ENCODE assay signal across 9 cellular contexts in the genomic region with DNA sequence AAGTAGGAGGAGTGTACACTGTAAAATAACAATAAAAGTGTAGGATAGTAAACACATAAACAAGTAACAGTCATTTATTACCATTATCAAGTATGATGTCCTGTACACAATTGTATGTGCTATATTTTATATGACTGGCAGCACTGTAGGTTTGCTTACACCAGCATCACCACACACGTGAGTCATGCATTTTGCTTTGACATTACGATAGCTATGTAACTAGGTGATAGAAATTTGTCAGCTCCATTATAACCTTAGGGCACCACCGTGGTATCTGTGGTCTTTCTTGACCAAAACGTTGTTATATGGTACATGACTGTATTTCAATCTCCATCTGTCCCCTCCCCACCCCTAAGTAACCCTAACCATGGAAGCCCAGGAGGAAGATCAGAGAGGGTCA. TPM values are rescaled to one million over a fixed set of nuclear protein-coding genes. Genes with fewer than 3 reads are reported as not detected.
DNase-seq lines count a peak whose midpoint lies in the region; ATAC-seq and TF ChIP-seq lines count a peak whose summit lies in the region.
"Had no signal": no experiment of that assay in that cellular context is flagged by ENCODE, and none has a peak within 500 bp of the region (broad histone marks: within the 10 kb centered on the region; RNA-seq: fewer than 3 reads in every experiment).

No MANE protein-coding gene starts in this region.

- intact Hi-C loops in CD14-positive monocyte (cut with micrococcal nuclease), result no loop called here

- H3K27ac Mint-ChIP-seq in brain (peak overlapping the region; percentile 49 to 95 (median 80)), CD14-positive monocyte (peak overlapping the region in 2 of 7 donors; percentile 84 to 90)

- peaks cover 26% of the 10 kb centered on the region for H3K27me3 Mint-ChIP-seq in brain
- H3K27me3 Mint-ChIP-seq in CD14-positive monocyte (ENCODE audit: low read depth in 3 of 3), result peaks cover 7 to 16% (median 16%) of the 10 kb centered on the region in 3 donors

- H3K9me3 Mint-ChIP-seq in brain (no peaks in the 10 kb centered on the region), CD14-positive monocyte (no peaks in the 10 kb centered on the region)

- H3K36me3 ChIP-seq in HUES64 (ENCODE audit: insufficient read depth, low read length), result no peaks in the 10 kb centered on the region; the same call in 1 of the 2 replicates
- H3K36me3 ChIP-seq in muscle layer of duodenum (ENCODE audit: control insufficient read depth in 1 of 2, insufficient read depth in 2 of 2, low read length in 2 of 2), result peaks cover 0 to 10% of the 10 kb centered on the region in 2 donors

- H3K27ac ChIP-seq in HUES64 (ENCODE audit: low read depth, low read length) (no peak overlapping the region), muscle layer of duodenum (ENCODE audit: low read length) (no peak overlapping the region)

- H3K9me3 ChIP-seq in HUES64 (ENCODE audit: insufficient read depth, low read depth, low read length) (no peaks in the 10 kb centered on the region), muscle layer of duodenum (ENCODE audit: control insufficient read depth in 1 of 2, low read length in 2 of 2) (no peaks in the 10 kb centered on the region)

- TF ChIP-seq CTCF in AG09309 (IDR thresholded peaks at IDR 0.05; ENCODE audit: control insufficient read depth, insufficient read depth, low read depth, low read length, missing control alignments) (no peak), brain (conservative IDR thresholded peaks at IDR 0.05) (no peak), CD14-positive monocyte (IDR thresholded peaks at IDR 0.05) (no peak)

- H3K4me1 Mint-ChIP-seq in brain (peaks cover 14% of the 10 kb centered on the region), CD14-positive monocyte (peaks cover 21% of the 10 kb centered on the region)

- no peak for DNase-seq in AG09309 (ENCODE audit: low read depth)
- DNase-seq in NCI-H2081 treated with DMSO at 0.1 percent for 48 hours (lab: John Stamatoyannopoulos, UW), result no peak
- DNase-seq in NCI-H1930 (lab: John Stamatoyannopoulos, UW), result no peak
- no peak for DNase-seq in CD14-positive monocyte (ENCODE audit: low spot score)
- DNase-seq: NCI-H524 had no signal

- H3K27me3 ChIP-seq in HUES64 (ENCODE audit: insufficient read depth, low read length), result no peaks in the 10 kb centered on the region
- no peaks in the 10 kb centered on the region for H3K27me3 ChIP-seq in muscle layer of duodenum (ENCODE audit: low read depth, low read length)

- no peaks in the 10 kb centered on the region for H3K36me3 Mint-ChIP-seq in brain
- no peaks in the 10 kb centered on the region for H3K36me3 Mint-ChIP-seq in CD14-positive monocyte

- no peak overlapping the region for H3K9ac ChIP-seq in HUES64 (ENCODE audit: low read depth, low read length)

- 0 out of 2 replicates have a peak, but pooled peaks cover 5% of the 10 kb centered on the region for H3K4me1 ChIP-seq in HUES64 (ENCODE audit: insufficient read depth, low read length)
- H3K4me1 ChIP-seq in muscle layer of duodenum (ENCODE audit: control insufficient read depth in 1 of 2, insufficient read depth in 2 of 2, low read length in 2 of 2), result peaks cover 14 to 21% of the 10 kb centered on the region in 2 donors

- 84% methylated on average over 4 of the region's 4 CpGs for WGBS in HUES64

- H3K4me3 ChIP-seq in AG09309 (ENCODE audit: control insufficient read depth, low read depth, low read length) (peak overlapping the region; percentile 65), HUES64 (ENCODE audit: low read length) (peak overlapping the region; percentile 72), muscle layer of duodenum (ENCODE audit: low read depth in 1 of 2, low read length in 2 of 2) (peak overlapping the region; percentile 64 to 75)

- ATAC-seq in GM21723 (IDR thresholded peaks at IDR 0.05; ENCODE audit: unreplicated experiment), result no peak

- peak overlapping the region; percentile 89 to 97 (median 94) for H3K4me3 Mint-ChIP-seq in brain
- peak overlapping the region in 1 of 2 donors; percentile 71 for H3K4me3 Mint-ChIP-seq in CD14-positive monocyte

RNA-seq across cellular contexts. Expression of gene DNAL4, which starts 1.1 kb away (rescaled TPM):
- 9.8 TPM for polyA plus RNA-seq in HUES64 (2013, experiment 1 of 2)
- 11.5 TPM for polyA plus RNA-seq in HUES64 (2013, experiment 2 of 2)
- polyA plus RNA-seq in brain (ENCODE audit: insufficient read depth, low read depth, low replicate concordance) (61.4 TPM), CD14-positive monocyte (1 to 10 TPM; 8.9 to 9.3 TPM)

RNA-seq across cellular contexts. Expression of gene SUN2, which starts 37.0 kb away (rescaled TPM):
- 9.0 TPM for polyA plus RNA-seq in HUES64 (2013, experiment 1 of 2)
- 13.0 TPM for polyA plus RNA-seq in HUES64 (2013, experiment 2 of 2)
- polyA plus RNA-seq in brain (ENCODE audit: insufficient read depth, low read depth, low replicate concordance) (251 TPM), CD14-positive monocyte (10 to 100 TPM; 95.8 to 97.8 TPM)

RNA-seq across cellular contexts. Expression of gene NPTXR, which starts 51.0 kb away (rescaled TPM):
- polyA plus RNA-seq in HUES64 (2013, experiment 1 of 2), result 3.9 TPM
- polyA plus RNA-seq in HUES64 (2013, experiment 2 of 2), result 3.5 TPM
- polyA plus RNA-seq in brain (ENCODE audit: insufficient read depth, low read depth, low replicate concordance), result 120 TPM
- not detected for polyA plus RNA-seq in CD14-positive monocyte

Comparison
In these comparisons a context has a peak if more than half of its experiments do, and no peak if none do; other contexts are left out.
1. RNA of gene NPTXR, which starts 51.0 kb away (polyA plus RNA-seq): 120 TPM in brain (single experiment); not detected in CD14-positive monocyte; every median in the first group is over 100 times any median in the second.
2. Peak in every context shown above with its lines, with median percentiles within 50 percentile points of each other: H3K4me3 ChIP-seq.